ENCODE assay signal across 11 cellular contexts in genomic region chr19:12838893-12839656, GRCh38. TPM values are rescaled to one million over a fixed set of nuclear protein-coding genes. Genes with fewer than 3 reads are reported as not detected.
DNase-seq lines count a peak whose midpoint lies in the region; ATAC-seq and TF ChIP-seq lines count a peak whose summit lies in the region.
"Had no signal": no experiment of that assay in that cellular context is flagged by ENCODE, and none has a peak within 500 bp of the region (broad histone marks: within the 10 kb centered on the region; RNA-seq: fewer than 3 reads in every experiment).

No MANE protein-coding gene starts in this region.

- H3K9ac ChIP-seq in MM.1S (ENCODE audit: low read length) (no peak overlapping the region), parathyroid adenoma (no peak overlapping the region)

- WGBS in tibial nerve, 2 donors: 19 to 22% methylated on average over 16 to 19 of the region's 19 CpGs

- H3K4me2 ChIP-seq in MM.1S (ENCODE audit: low read depth, low read length) (peak overlapping the region; percentile 62; the same call in 1 of the 2 replicates), parathyroid adenoma (ENCODE audit: low read length) (peak overlapping the region; percentile 71)

- DNase-seq in NCI-H1694 treated with DMSO at 0.1 percent for 48 hours (lab: John Stamatoyannopoulos, UW) (peak; percentile 15), NCI-H1694 (lab: John Stamatoyannopoulos, UW) (no peak), MM.1S (no peak), tibial nerve (ENCODE audit: low spot score in 2 of 2) (no peak)

- peaks cover 0 to 9% (median 3%) of the 10 kb centered on the region in 5 experiments for H3K9me3 Mint-ChIP-seq in brain

- H3K4me3 Mint-ChIP-seq in brain: peak overlapping the region; percentile 90 to 94 (median 92)

- H3K79me2 ChIP-seq in MM.1S (ENCODE audit: low read length) (no peaks in the 10 kb centered on the region), parathyroid adenoma (peaks cover 9% of the 10 kb centered on the region)

- peaks cover 45% of the 10 kb centered on the region for H3K27me3 Mint-ChIP-seq in brain

- H3K27me3 ChIP-seq in MM.1S (replicated peaks; ENCODE audit: insufficient read depth, low read length) (peaks cover 96% of the 10 kb centered on the region), parathyroid adenoma (ENCODE audit: control insufficient read depth, insufficient read depth, low read length) (no peaks in the 10 kb centered on the region), tibial nerve (peaks cover 0 to 99% of the 10 kb centered on the region in 2 donors)

- H3K27ac ChIP-seq in MM.1S (ENCODE audit: low read length) (no peak overlapping the region), parathyroid adenoma (no peak overlapping the region), tibial nerve (no peak overlapping the region)

- H3K4me1 ChIP-seq in MM.1S (ENCODE audit: low read length) (no peaks in the 10 kb centered on the region), parathyroid adenoma (peaks cover 10% of the 10 kb centered on the region), tibial nerve (peaks cover 0 to 35% (median 13%) of the 10 kb centered on the region in 4 donors)

- no peak for TF ChIP-seq POLR2A in tibial nerve (IDR thresholded peaks at IDR 0.05)

- H3K4me1 Mint-ChIP-seq in brain: peaks cover 72% of the 10 kb centered on the region

- H3K4me3 ChIP-seq in MM.1S (ENCODE audit: low read length): no peak overlapping the region; the same call in 1 of the 2 replicates
- H3K4me3 ChIP-seq in parathyroid adenoma (ENCODE audit: low read depth, low read length): no peak overlapping the region
- H3K4me3 ChIP-seq in tibial nerve: no peak overlapping the region
- H3K4me3 ChIP-seq: lung had no signal

- ATAC-seq in HG02678 (IDR thresholded peaks at IDR 0.05; ENCODE audit: unreplicated experiment) (no peak), HG03457 (IDR thresholded peaks at IDR 0.05; ENCODE audit: unreplicated experiment) (no peak)

- no peak overlapping the region for H2AFZ ChIP-seq in MM.1S (ENCODE audit: low read length)
- peak overlapping the region; percentile 86 for H2AFZ ChIP-seq in parathyroid adenoma

- H3F3A ChIP-seq in MM.1S (ENCODE audit: insufficient read depth, low read length): no peaks in the 10 kb centered on the region

- H4K20me1 ChIP-seq in MM.1S (ENCODE audit: insufficient read depth, low read length): no peaks in the 10 kb centered on the region

- TF ChIP-seq CTCF in MM.1S (IDR thresholded peaks at IDR 0.05; ENCODE audit: low read length): no peak
- no peak for TF ChIP-seq CTCF in brain (conservative IDR thresholded peaks at IDR 0.05)
- no peak for TF ChIP-seq CTCF in parathyroid adenoma (IDR thresholded peaks at IDR 0.05)
- TF ChIP-seq CTCF in tibial nerve (IDR thresholded peaks at IDR 0.05): no peak

- H3K9me2 ChIP-seq in MM.1S (replicated peaks; ENCODE audit: insufficient read depth, low read length): no peaks in the 10 kb centered on the region

- H3K36me3 Mint-ChIP-seq in brain: peaks cover 17% of the 10 kb centered on the region

- H3K9me3 ChIP-seq in MM.1S (replicated peaks; ENCODE audit: insufficient read depth, low read length): no peaks in the 10 kb centered on the region
- H3K9me3 ChIP-seq in parathyroid adenoma (ENCODE audit: control insufficient read depth, low read length): no peaks in the 10 kb centered on the region
- H3K9me3 ChIP-seq in tibial nerve: no peaks in the 10 kb centered on the region

- TF ChIP-seq EP300 in tibial nerve (IDR thresholded peaks at IDR 0.05): no peak

- peak overlapping the region; percentile 76 to 98 (median 95) for H3K27ac Mint-ChIP-seq in brain

- no peaks in the 10 kb centered on the region for H3K36me3 ChIP-seq in MM.1S (replicated peaks; ENCODE audit: insufficient read depth, low read length)
- no peaks in the 10 kb centered on the region for H3K36me3 ChIP-seq in parathyroid adenoma (ENCODE audit: control insufficient read depth, insufficient read depth, low read length)
- no peaks in the 10 kb centered on the region for H3K36me3 ChIP-seq in tibial nerve

RNA-seq across cellular contexts. Expression of gene MAST1, which starts 0.8 kb away (rescaled TPM):
- 33.7 TPM for polyA plus RNA-seq in brain (ENCODE audit: insufficient read depth, low read depth, low replicate concordance)
- total RNA-seq in tibial nerve: not detected

RNA-seq across cellular contexts. Expression of gene RTBDN, which starts 4.7 kb away (rescaled TPM):
- 20.0 TPM for polyA plus RNA-seq in brain (ENCODE audit: insufficient read depth, low read depth, low replicate concordance)
- not detected for total RNA-seq in tibial nerve
- total RNA-seq: lung, NCI-H460 had no signal
- polyA plus RNA-seq: AG04450, lung had no signal

RNA-seq across cellular contexts. Expression of gene RNASEH2A, which starts 32.7 kb away (rescaled TPM):
- polyA plus RNA-seq in brain (ENCODE audit: insufficient read depth, low read depth, low replicate concordance): 119 TPM
- total RNA-seq in tibial nerve: 1 to 10 TPM; 5.4 to 8.6 (median 6.7) TPM

RNA-seq across cellular contexts. Expression of gene THSD8, which starts 37.2 kb away (rescaled TPM):
- 48.0 TPM for polyA plus RNA-seq in brain (ENCODE audit: insufficient read depth, low read depth, low replicate concordance)
- 1 to 10 TPM in 1 of 4 donors, not detected in 3; 4.8 TPM for total RNA-seq in tibial nerve
- total RNA-seq: NCI-H460 had no signal

RNA-seq across cellular contexts. Expression of gene PRDX2, which starts 37.5 kb away (rescaled TPM):
- polyA plus RNA-seq in brain (ENCODE audit: insufficient read depth, low read depth, low replicate concordance): 1,078 TPM
- total RNA-seq in tibial nerve: 100 to 1,000 TPM; 129 to 182 (median 163) TPM
